In the genomic region with DNA sequence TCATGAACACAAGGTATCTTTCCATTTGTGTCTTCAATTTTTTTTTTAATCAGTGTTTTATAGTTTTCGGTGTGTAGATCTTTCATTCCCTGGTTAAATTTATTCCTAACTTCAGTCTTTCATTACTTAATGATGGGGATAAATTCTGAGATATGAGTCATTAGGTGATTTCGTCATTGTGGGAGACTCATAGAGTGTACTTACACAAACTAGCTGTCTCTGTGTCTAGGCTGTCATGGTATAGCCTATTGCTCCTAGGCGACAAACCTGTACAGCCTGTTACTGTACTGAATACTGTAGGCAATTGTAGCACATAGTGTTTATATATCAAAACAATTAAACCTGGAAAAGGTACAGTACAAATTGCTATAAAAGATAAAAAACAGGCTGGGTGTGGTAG, we compare ENCODE assay signal across 13 cellular contexts. TPM values are rescaled to one million over a fixed set of nuclear protein-coding genes. Genes with fewer than 3 reads are reported as not detected.
DNase-seq lines count a peak whose midpoint lies in the region; ATAC-seq and TF ChIP-seq lines count a peak whose summit lies in the region.
"Had no signal": no experiment of that assay in that cellular context is flagged by ENCODE, and none has a peak within 500 bp of the region (broad histone marks: within the 10 kb centered on the region; RNA-seq: fewer than 3 reads in every experiment).

No MANE protein-coding gene starts in this region.

- H3K36me3 ChIP-seq in HEK293 (ENCODE audit: control insufficient read depth in 2 of 2, insufficient read depth in 1 of 2, low read length in 2 of 2) (no peaks in the 10 kb centered on the region), MG63 (no peaks in the 10 kb centered on the region)
- H3K36me3 ChIP-seq: right atrium auricular region, tibial artery had no signal

- H3K4me1 ChIP-seq in HEK293 (ENCODE audit: control insufficient read depth, insufficient read depth, low read length) = no peaks in the 10 kb centered on the region
- no peaks in the 10 kb centered on the region for H3K4me1 ChIP-seq in foreskin keratinocyte
- H3K4me1 ChIP-seq: right atrium auricular region, tibial artery had no signal

- H3K27ac Mint-ChIP-seq in activated T-helper 17 cell treated with anti-CD3 and anti-CD28 coated beads, Interleukin-2, amount 50 U/mL, for 72 hours = no peak overlapping the region
- H3K27ac Mint-ChIP-seq: CD8-positive, alpha-beta T cell had no signal

- TF ChIP-seq POLR2A in GM18505 (IDR thresholded peaks at IDR 0.05; ENCODE audit: borderline replicate concordance, extremely low read depth, insufficient read depth, insufficient read length) = no peak

- POLR2A ChIA-PET in AG04450 (lab: Yijun Ruan, JAX) = no interaction called here
- POLR2A ChIA-PET in HEK293 (lab: Yijun Ruan, JAX) = no interaction called here

- H3K9me3 ChIP-seq in AG04450 (ENCODE audit: control insufficient read depth, insufficient read depth, low read length) = no peaks in the 10 kb centered on the region
- H3K9me3 ChIP-seq in HEK293 (ENCODE audit: control insufficient read depth, insufficient read depth, low read depth, low read length) = peaks cover 2% of the 10 kb centered on the region; the same call in 1 of the 2 replicates
- H3K9me3 ChIP-seq in MG63 = peaks cover 2% of the 10 kb centered on the region

- H3K27ac ChIP-seq in AG04450 (ENCODE audit: low read depth, low read length) (no peak overlapping the region), HEK293 (ENCODE audit: extremely low read depth, low read depth, low read length) (no peak overlapping the region), foreskin keratinocyte (no peak overlapping the region)
- H3K27ac ChIP-seq: right atrium auricular region, tibial artery had no signal

- DNase-seq in AG04450 (ENCODE audit: low read depth, low spot score) (peak; percentile 46), foreskin keratinocyte (peak; percentile 43 to 74), cerebellar nuclear complex (lab: John Stamatoyannopoulos, UW) (no peak), OCI-M1 (lab: John Stamatoyannopoulos, UW) (no peak), MG63 (no peak)
- DNase-seq: amniotic stem cell; CD8-positive, alpha-beta T cell; NCI-H1417 treated with DMSO at 0.1 percent for 48 hours; tibial artery had no signal

- TF ChIP-seq CTCF in AG04450 (IDR thresholded peaks at IDR 0.05; ENCODE audit: low read depth, low read length) (no peak), HEK293 (tag by site-specific recombination; IDR thresholded peaks at IDR 0.05) (no peak), foreskin keratinocyte (conservative IDR thresholded peaks at IDR 0.05) (no peak)

- H3K27me3 ChIP-seq in AG04450 (ENCODE audit: control insufficient read depth, insufficient read depth, low read length) = no peaks in the 10 kb centered on the region
- H3K27me3 ChIP-seq in foreskin keratinocyte = no peaks in the 10 kb centered on the region
- no peaks in the 10 kb centered on the region for H3K27me3 ChIP-seq in MG63
- H3K27me3 ChIP-seq: right atrium auricular region, tibial artery had no signal

- H3K9me3 Mint-ChIP-seq in activated T-helper 17 cell treated with anti-CD3 and anti-CD28 coated beads, Interleukin-2, amount 50 U/mL, for 72 hours = peaks cover 8% of the 10 kb centered on the region

- peaks cover 39% of the 10 kb centered on the region for H3K4me1 Mint-ChIP-seq in activated T-helper 17 cell treated with anti-CD3 and anti-CD28 coated beads, Interleukin-2, amount 50 U/mL, for 72 hours

- H3K4me3 Mint-ChIP-seq in activated T-helper 17 cell treated with anti-CD3 and anti-CD28 coated beads, Interleukin-2, amount 50 U/mL, for 72 hours = no peak overlapping the region
- H3K4me3 Mint-ChIP-seq: CD8-positive, alpha-beta T cell had no signal

- H3K4me3 ChIP-seq in AG04450 (ENCODE audit: low read depth, low read length) = no peak overlapping the region
- H3K4me3 ChIP-seq in HEK293 (ENCODE audit: low read depth, low read length) = no peak overlapping the region
- no peak overlapping the region for H3K4me3 ChIP-seq in MG63
- H3K4me3 ChIP-seq: right atrium auricular region, tibial artery had no signal

- ATAC-seq in activated T-helper 17 cell treated with anti-CD3 and anti-CD28 coated beads, Interleukin-2, amount 50 U/mL, for 72 hours (replicated peaks) = peak; percentile 76
- ATAC-seq in foreskin keratinocyte (peak; percentile 96), GM18505 (IDR thresholded peaks at IDR 0.05; ENCODE audit: unreplicated experiment) (no peak)
- ATAC-seq: CD8-positive, alpha-beta T cell had no signal

- H3K27me3 Mint-ChIP-seq in activated T-helper 17 cell treated with anti-CD3 and anti-CD28 coated beads, Interleukin-2, amount 50 U/mL, for 72 hours = no peaks in the 10 kb centered on the region

- CTCF ChIA-PET in AG04450 (lab: Charles Lee) = interaction anchor here (1.5 to 6.0 kb wide), 3 partner anchors 23 to 246 kb away, joined by 6 to 270 read pairs (median 6); no protein-coding TSS in a partner anchor
- CTCF ChIA-PET in HEK293 (lab: Yijun Ruan, JAX) = interaction anchor here (0.6 to 8.5 kb wide), 5 partner anchors 148 to 325 kb away, joined by 3 to 135 read pairs (median 4); no protein-coding TSS in a partner anchor

- H3K36me3 Mint-ChIP-seq in activated T-helper 17 cell treated with anti-CD3 and anti-CD28 coated beads, Interleukin-2, amount 50 U/mL, for 72 hours (ENCODE audit: low read depth) = no peaks in the 10 kb centered on the region

TF ChIP-seq in HEK293, 187 proteins besides CTCF, POLR2A, EP300 and RAD21:
- TF ChIP-seq ZSCAN30 (tag by site-specific recombination; IDR thresholded peaks at IDR 0.05) = no peak
- TF ChIP-seq ZNF558 (tag by site-specific recombination; IDR thresholded peaks at IDR 0.05) = peak; percentile 21; the same call in 1 of the 2 replicates

RNA-seq across cellular contexts. Expression of a gene that starts 42.1 kb away (rescaled TPM):
- polyA plus RNA-seq in AG04450 (2011; rRNA removed) (23.6 and 25.0 TPM in 2 replicates), foreskin keratinocyte (7.9 and 8.3 TPM in 2 replicates)
- 21.2 and 23.5 TPM in 2 replicates for polyA minus RNA-seq in AG04450 (2011; rRNA and poly(A)+ RNA removed)
- 10 to 100 TPM; 24.0 to 39.5 TPM for total RNA-seq in activated T-helper 17 cell treated with anti-CD3 and anti-CD28 coated beads, Interleukin-2, amount 50 U/mL, for 72 hours
- 15.7 and 15.8 TPM in 2 replicates for total RNA-seq in foreskin keratinocyte
- 18.9 and 19.6 TPM in 2 replicates for total RNA-seq in MG63 (2014; rRNA removed; shearing (Covaris generic); ENCODE audit: low replicate concordance)

Comparison
In these comparisons a context has a peak if more than half of its experiments do, and no peak if none do; other contexts are left out.
1. DNase-seq: peak in AG04450 (single experiment) and foreskin keratinocyte (2 of 2); none in cerebellar nuclear complex (0 of 2), OCI-M1 (single experiment) and MG63 (single experiment).